Comparison of ENCODE assay signal across 8 cellular contexts in the genomic region with DNA sequence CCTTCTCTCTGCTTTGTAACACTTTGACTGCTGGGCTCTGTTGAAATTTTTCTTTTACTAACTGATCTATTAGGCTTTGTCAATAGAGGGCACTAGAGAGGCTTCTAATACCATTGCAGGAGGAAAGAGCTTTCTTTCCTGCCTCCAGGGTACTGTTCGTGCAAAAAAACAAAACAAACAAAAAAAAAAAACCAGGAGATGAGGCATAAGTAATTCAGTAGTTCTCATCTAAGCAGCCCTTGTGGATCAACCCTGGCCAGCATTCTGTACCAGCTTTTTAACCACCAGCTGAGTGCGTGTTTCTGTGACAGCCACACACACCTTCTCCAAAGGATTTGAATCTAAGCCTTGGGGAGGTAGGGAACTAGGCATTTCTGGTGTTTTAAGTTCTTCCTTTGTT.
DNase-seq lines count a peak whose midpoint lies in the region; ATAC-seq and TF ChIP-seq lines count a peak whose summit lies in the region.

No MANE protein-coding gene starts in this region.

- peak; percentile 55 for TF ChIP-seq RAD21 in Ishikawa (IDR thresholded peaks at IDR 0.05; ENCODE audit: low read depth)

- no peak overlapping the region for H3K4me3 ChIP-seq in foreskin fibroblast (ENCODE audit: low read depth in 1 of 2, low read length in 2 of 2)

- H3K9me3 Mint-ChIP-seq in activated T-cell treated with anti-CD3 and anti-CD28 coated beads, Interleukin-2, amount 50 U/mL, for 24 hours = no peaks in the 10 kb centered on the region

- peaks cover 5% of the 10 kb centered on the region for H3K4me1 Mint-ChIP-seq in activated T-cell treated with anti-CD3 and anti-CD28 coated beads, Interleukin-2, amount 50 U/mL, for 24 hours (ENCODE audit: low read depth)

- no peaks in the 10 kb centered on the region for H3K27me3 Mint-ChIP-seq in activated T-cell treated with anti-CD3 and anti-CD28 coated beads, Interleukin-2, amount 50 U/mL, for 24 hours

- TF ChIP-seq CTCF in foreskin fibroblast (IDR thresholded peaks at IDR 0.05; ENCODE audit: low read depth, low read length) = peak; percentile 61

- DNase-seq in AG20443 (ENCODE audit: low spot score) (peak; percentile 21), RPMI8226 (peak; percentile 29), foreskin fibroblast (peak; percentile 32 to 79), superior temporal gyrus (ENCODE audit: extremely low spot score) (peak; percentile 69)
- DNase-seq in activated T-cell treated with anti-CD3 and anti-CD28 coated beads, Interleukin-2, amount 50 U/mL, for 24 hours = no peak

- H3K36me3 Mint-ChIP-seq in activated T-cell treated with anti-CD3 and anti-CD28 coated beads, Interleukin-2, amount 50 U/mL, for 24 hours (ENCODE audit: low read depth) = no peaks in the 10 kb centered on the region

- no peak for TF ChIP-seq EP300 in Ishikawa (IDR thresholded peaks at IDR 0.05; ENCODE audit: borderline replicate concordance)

- H3K27ac Mint-ChIP-seq in activated T-cell treated with anti-CD3 and anti-CD28 coated beads, Interleukin-2, amount 50 U/mL, for 24 hours = no peak overlapping the region

- ATAC-seq in GM18870 (IDR thresholded peaks at IDR 0.05; ENCODE audit: unreplicated experiment) (peak; percentile 67), GM19324 (IDR thresholded peaks at IDR 0.05; ENCODE audit: low FRiP score, unreplicated experiment) (no peak)

- H3K4me3 Mint-ChIP-seq in activated T-cell treated with anti-CD3 and anti-CD28 coated beads, Interleukin-2, amount 50 U/mL, for 24 hours = no peak overlapping the region

TF ChIP-seq in Ishikawa, 13 proteins besides CTCF, POLR2A, EP300 and RAD21:
- TF ChIP-seq CEBPB (IDR thresholded peaks at IDR 0.05) = no peak
- TF ChIP-seq TEAD4 (IDR thresholded peaks at IDR 0.05) = no peak
- TF ChIP-seq, protein P1, sequence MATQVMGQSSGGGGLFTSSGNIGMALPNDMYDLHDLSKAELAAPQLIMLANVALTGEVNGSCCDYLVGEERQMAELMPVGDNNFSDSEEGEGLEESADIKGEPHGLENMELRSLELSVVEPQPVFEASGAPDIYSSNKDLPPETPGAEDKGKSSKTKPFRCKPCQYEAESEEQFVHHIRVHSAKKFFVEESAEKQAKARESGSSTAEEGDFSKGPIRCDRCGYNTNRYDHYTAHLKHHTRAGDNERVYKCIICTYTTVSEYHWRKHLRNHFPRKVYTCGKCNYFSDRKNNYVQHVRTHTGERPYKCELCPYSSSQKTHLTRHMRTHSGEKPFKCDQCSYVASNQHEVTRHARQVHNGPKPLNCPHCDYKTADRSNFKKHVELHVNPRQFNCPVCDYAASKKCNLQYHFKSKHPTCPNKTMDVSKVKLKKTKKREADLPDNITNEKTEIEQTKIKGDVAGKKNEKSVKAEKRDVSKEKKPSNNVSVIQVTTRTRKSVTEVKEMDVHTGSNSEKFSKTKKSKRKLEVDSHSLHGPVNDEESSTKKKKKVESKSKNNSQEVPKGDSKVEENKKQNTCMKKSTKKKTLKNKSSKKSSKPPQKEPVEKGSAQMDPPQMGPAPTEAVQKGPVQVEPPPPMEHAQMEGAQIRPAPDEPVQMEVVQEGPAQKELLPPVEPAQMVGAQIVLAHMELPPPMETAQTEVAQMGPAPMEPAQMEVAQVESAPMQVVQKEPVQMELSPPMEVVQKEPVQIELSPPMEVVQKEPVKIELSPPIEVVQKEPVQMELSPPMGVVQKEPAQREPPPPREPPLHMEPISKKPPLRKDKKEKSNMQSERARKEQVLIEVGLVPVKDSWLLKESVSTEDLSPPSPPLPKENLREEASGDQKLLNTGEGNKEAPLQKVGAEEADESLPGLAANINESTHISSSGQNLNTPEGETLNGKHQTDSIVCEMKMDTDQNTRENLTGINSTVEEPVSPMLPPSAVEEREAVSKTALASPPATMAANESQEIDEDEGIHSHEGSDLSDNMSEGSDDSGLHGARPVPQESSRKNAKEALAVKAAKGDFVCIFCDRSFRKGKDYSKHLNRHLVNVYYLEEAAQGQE (IDR thresholded peaks at IDR 0.05; ENCODE audit: low read depth) = no peak
- TF ChIP-seq CREB1 (IDR thresholded peaks at IDR 0.05; ENCODE audit: low read depth) = no peak
- no peak for TF ChIP-seq ZBTB7A (IDR thresholded peaks at IDR 0.05; ENCODE audit: low read depth)
- no peak for TF ChIP-seq TCF12 (IDR thresholded peaks at IDR 0.05; ENCODE audit: low read depth)
